17 cellular contexts compared by ENCODE assay signal in genomic region chr4:8649631-8650261, GRCh38. TPM values are rescaled to one million over a fixed set of nuclear protein-coding genes. Genes with fewer than 3 reads are reported as not detected.
DNase-seq lines count a peak whose midpoint lies in the region; ATAC-seq and TF ChIP-seq lines count a peak whose summit lies in the region.
"Had no signal": no experiment of that assay in that cellular context is flagged by ENCODE, and none has a peak within 500 bp of the region (broad histone marks: within the 10 kb centered on the region; RNA-seq: fewer than 3 reads in every experiment).

No MANE protein-coding gene starts in this region.

- intact Hi-C loops in cardiac septum (cut with DNase I) = no loop called here
- intact Hi-C loops in left cardiac atrium (cut with DNase I) = no loop called here
- intact Hi-C loops in posterior vena cava (cut with DNase I) = no loop called here

- POLR2A ChIA-PET in HEK293T (lab: Yijun Ruan, JAX) = no interaction called here

- H3K36me3 Mint-ChIP-seq in T-helper 17 cell (ENCODE audit: low read depth) = peaks cover 2% of the 10 kb centered on the region
- H3K36me3 Mint-ChIP-seq: CD4-positive, alpha-beta memory T cell had no signal

- H3K4me1 Mint-ChIP-seq in T-helper 17 cell = no peaks in the 10 kb centered on the region
- H3K4me1 Mint-ChIP-seq: CD4-positive, alpha-beta memory T cell had no signal

- CTCF ChIA-PET in HEK293T (lab: Yijun Ruan, JAX) = no interaction called here

- ATAC-seq in left cardiac atrium = no peak
- ATAC-seq in left lobe of liver = no peak
- no peak for ATAC-seq in T-helper 17 cell
- ATAC-seq: PC-3 had no signal

- no peak overlapping the region for H3K4me3 Mint-ChIP-seq in T-helper 17 cell
- H3K4me3 Mint-ChIP-seq: CD4-positive, alpha-beta memory T cell had no signal

- peaks cover 12% of the 10 kb centered on the region for H3K27me3 Mint-ChIP-seq in T-helper 17 cell

- H3K9me3 ChIP-seq in T-helper 17 cell (ENCODE audit: control insufficient read depth, low read length, poor library complexity, severe bottlenecking) = no peaks in the 10 kb centered on the region

- DNase-seq in cardiac septum (ENCODE audit: low spot score) (peak; percentile 17), left cardiac atrium (no peak), left lobe of liver (ENCODE audit: low spot score) (peak; percentile 24), posterior vena cava (ENCODE audit: low spot score) (peak; percentile 71), T-helper 17 cell (no peak), HuH-7.5 (ENCODE audit: low spot score) (no peak), NCI-H446 treated with DMSO at 0.1 percent for 48 hours (lab: John Stamatoyannopoulos, UW) (no peak), HEK293T (ENCODE audit: extremely low spot score) (no peak)
- DNase-seq: Calu3; CD4-positive, alpha-beta memory T cell; DMS53; KBM-7; NCI-H1417 treated with DMSO at 0.1 percent for 48 hours; NCI-H1930; NCI-H2171; NCI-H774; PC-3 had no signal

- H3K27ac Mint-ChIP-seq in T-helper 17 cell = no peak overlapping the region
- H3K27ac Mint-ChIP-seq: CD4-positive, alpha-beta memory T cell had no signal

TF ChIP-seq in HEK293T, 16 proteins besides CTCF, POLR2A, EP300 and RAD21:
- TF ChIP-seq FOXM1 (IDR thresholded peaks at IDR 0.05; ENCODE audit: borderline replicate concordance) (no peak), L3MBTL2 (conservative IDR thresholded peaks at IDR 0.05) (no peak), CTBP1 (IDR thresholded peaks at IDR 0.05; ENCODE audit: borderline replicate concordance) (no peak), FOXK2 (IDR thresholded peaks at IDR 0.05) (no peak), NFRKB (IDR thresholded peaks at IDR 0.05) (no peak), ELF4 (IDR thresholded peaks at IDR 0.05) (no peak), HDGF (IDR thresholded peaks at IDR 0.05; ENCODE audit: borderline replicate concordance) (no peak), LEF1 (IDR thresholded peaks at IDR 0.05; ENCODE audit: borderline replicate concordance) (no peak)

RNA-seq across cellular contexts. Expression of gene CPZ, which starts 57.2 kb away (rescaled TPM):
- total RNA-seq in cardiac septum (0.30 TPM), left cardiac atrium (1 to 10 TPM; 1.8 to 2.2 TPM), left lobe of liver (0.45 TPM), posterior vena cava (10 to 100 TPM in 1 of 2 donors, 1 to 10 TPM in 1; 5.3 to 15.6 TPM), T-helper 17 cell (not detected)
- total RNA-seq: Calu3; CD4-positive, alpha-beta memory T cell had no signal

Comparison
In these comparisons a context has a peak if more than half of its experiments do, and no peak if none do; other contexts are left out.
1. DNase-seq: peak in cardiac septum (single experiment), left lobe of liver (single experiment) and posterior vena cava (single experiment); none in left cardiac atrium (single experiment), T-helper 17 cell (0 of 3), HuH-7.5 (single experiment), NCI-H446 treated with DMSO at 0.1 percent for 48 hours (single experiment) and HEK293T (single experiment).